ENCODE assay signal across 8 cellular contexts in genomic region chr12:117854339-117855012, GRCh38.
DNase-seq lines count a peak whose midpoint lies in the region; ATAC-seq lines count a peak whose summit lies in the region.

No MANE protein-coding gene starts in this region.

- H3K36me3 Mint-ChIP-seq in activated T-cell treated with anti-CD3 and anti-CD28 coated beads, Interleukin-2, amount 50 U/mL, for 4 hours (ENCODE audit: insufficient read depth): no peaks in the 10 kb centered on the region

- H3K27me3 ChIP-seq in H7 (ENCODE audit: control insufficient read depth, insufficient read depth, low read length): no peaks in the 10 kb centered on the region

- ATAC-seq in activated T-cell treated with anti-CD3 and anti-CD28 coated beads, Interleukin-2, amount 50 U/mL, for 4 hours: peak; percentile 59 to 62
- no peak for ATAC-seq in GM19328 (IDR thresholded peaks at IDR 0.05; ENCODE audit: unreplicated experiment)

- DNase-seq in COLO668 (lab: John Stamatoyannopoulos, UW; ENCODE audit: unreplicated experiment) (peak; percentile 69), H7 (peak; percentile 86), NCI-H524 treated with DMSO at 0.1 percent for 48 hours (lab: John Stamatoyannopoulos, UW) (peak; percentile 24), iPS DF 19.7 (ENCODE audit: low read depth, low spot score) (peak; percentile 50), foreskin melanocyte (no peak)
- no peak for DNase-seq in activated T-cell treated with anti-CD3 and anti-CD28 coated beads, Interleukin-2, amount 50 U/mL, for 4 hours
- peak in 2 of 3 experiments; percentile 8 to 48 for DNase-seq in stimulated activated CD4-positive, alpha-beta T cell treated with anti-CD3 and anti-CD28 coated beads, TNF-alpha, amount 100 ng/mL, for 24 hours (ENCODE audit: low read depth in 3 of 3)

- peaks cover 6% of the 10 kb centered on the region for H3K9me3 Mint-ChIP-seq in activated T-cell treated with anti-CD3 and anti-CD28 coated beads, Interleukin-2, amount 50 U/mL, for 4 hours

- H3K36me3 ChIP-seq in H7 (replicated peaks; ENCODE audit: control insufficient read depth, insufficient read depth, low read length): no peaks in the 10 kb centered on the region

- no peak overlapping the region for H3K4me3 ChIP-seq in H7 (ENCODE audit: insufficient read depth, low read depth, low read length)

- H3K27me3 Mint-ChIP-seq in activated T-cell treated with anti-CD3 and anti-CD28 coated beads, Interleukin-2, amount 50 U/mL, for 4 hours (ENCODE audit: low read depth): peaks cover 14% of the 10 kb centered on the region

- H3K4me3 Mint-ChIP-seq in activated T-cell treated with anti-CD3 and anti-CD28 coated beads, Interleukin-2, amount 50 U/mL, for 4 hours: no peak overlapping the region

- H3K4me1 Mint-ChIP-seq in activated T-cell treated with anti-CD3 and anti-CD28 coated beads, Interleukin-2, amount 50 U/mL, for 4 hours (ENCODE audit: low read depth): no peaks in the 10 kb centered on the region

Comparison
In these comparisons a context has a peak if more than half of its experiments do, and no peak if none do; other contexts are left out.
1. DNase-seq: peak in COLO668 (single experiment), H7 (single experiment), NCI-H524 treated with DMSO at 0.1 percent for 48 hours (single experiment), iPS DF 19.7 (single experiment) and stimulated activated CD4-positive, alpha-beta T cell treated with anti-CD3 and anti-CD28 coated beads, TNF-alpha, amount 100 ng/mL, for 24 hours (2 of 3); none in activated T-cell treated with anti-CD3 and anti-CD28 coated beads, Interleukin-2, amount 50 U/mL, for 4 hours (single experiment) and foreskin melanocyte (single experiment).